31 cellular contexts compared by ENCODE assay signal in the genomic region with DNA sequence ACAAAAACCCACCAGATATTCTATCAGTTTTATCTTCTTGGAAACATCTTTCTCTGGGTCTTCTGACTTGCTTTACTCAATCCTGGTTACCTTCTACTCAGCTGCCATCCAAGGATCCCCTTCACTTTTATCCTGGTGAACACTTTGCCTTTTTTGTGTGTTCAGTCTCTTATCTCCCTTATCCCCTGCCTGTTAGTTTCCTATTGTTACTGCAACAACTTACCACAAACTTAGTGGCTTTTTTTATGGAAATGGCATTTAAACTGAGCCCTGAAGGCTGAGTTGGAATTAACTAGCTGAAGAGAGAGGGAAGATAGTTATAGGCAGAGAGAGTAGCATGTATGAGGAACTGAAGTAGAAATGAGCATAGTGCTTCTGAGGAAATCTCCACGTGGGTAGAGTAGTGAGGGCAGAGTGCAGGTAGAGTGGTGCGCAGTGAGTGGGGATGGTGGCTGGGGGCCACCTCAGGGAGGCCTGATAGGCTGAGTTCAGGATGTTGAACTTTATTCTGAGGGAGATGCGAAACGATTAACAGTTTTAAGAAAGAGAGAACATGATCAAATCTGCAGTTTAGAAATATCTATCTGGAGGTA.
"Had no signal": no experiment of that assay in that cellular context is flagged by ENCODE, and none has a peak within 500 bp of the region (broad histone marks: within the 10 kb centered on the region; RNA-seq: fewer than 3 reads in every experiment).

No MANE protein-coding gene starts in this region.

- ATAC-seq: effector memory CD8-positive, alpha-beta T cell; esophagus mucosa; mucosa of descending colon; natural killer cell treated with Interleukin-12 subunit alpha and Interleukin-12 subunit beta and Interleukin-15 and Interleukin-18, amount 100 ng/mL, for 72 hours; right lobe of liver; stimulated activated memory B cell treated with anti-CD40 and anti-IgM and Interleukin-4, amounts not matched to agents 10 μg/mL and 1 μg/mL and 100 μg/mL, for 72 hours; stimulated activated naive CD8-positive, alpha-beta T cell treated with anti-CD3 and anti-CD28 coated beads, Interleukin-15, amount 100 ng/mL, for 72 hours had no signal

- H3K4me1 ChIP-seq: ascending aorta, colonic mucosa, left ventricle myocardium inferior, uterus had no signal

- H3K36me3 ChIP-seq: cardiac muscle cell, colonic mucosa, uterus had no signal

- DNase-seq: activated CD4-positive, alpha-beta memory T cell treated with anti-CD3 and anti-CD28 coated beads, Interleukin-2, amount 10 ng/mL, durations not matched to agents 7 days and 5 days; activated CD4-positive, alpha-beta T cell treated with anti-CD3 and anti-CD28 coated beads for 1 hour; activated CD4-positive, alpha-beta T cell treated with anti-CD3 and anti-CD28 coated beads, Interleukin-2, amount 10 ng/mL, durations not matched to agents 7 days and 5 days; activated CD8-positive, alpha-beta memory T cell treated with anti-CD3 and anti-CD28 coated beads, Interleukin-2, amount 50 U/mL, for 48 hours; activated gamma-delta T cell; activated naive CD4-positive, alpha-beta T cell treated with anti-CD3 and anti-CD28 coated beads, Interleukin-2, amount 10 ng/mL, durations not matched to agents 7 days and 5 days; activated naive CD8-positive, alpha-beta T cell treated with anti-CD3 and anti-CD28 coated beads, Interleukin-2, amount 10 ng/mL, durations not matched to agents 7 days and 5 days; activated T-cell treated with anti-CD3 and anti-CD28 coated beads, Interleukin-2, amount 50 U/mL, for 24 hours; cerebellar nuclear complex; colonic mucosa; effector memory CD8-positive, alpha-beta T cell; foreskin fibroblast; head of caudate nucleus; hippocampal formation; left ventricle myocardium inferior; mucosa of descending colon; right lobe of liver; stimulated activated CD4-positive, alpha-beta T cell treated with anti-CD3 and anti-CD28 coated beads, Interleukin-12 subunit alpha, Interleukin-12 subunit beta, amount 100 ng/mL, for 4 hours; stimulated activated CD4-positive, alpha-beta T cell treated with anti-CD3 and anti-CD28 coated beads, Interleukin-4, amount 100 ng/mL, for 24 hours; stimulated activated CD8-positive, alpha-beta memory T cell treated with anti-CD3 and anti-CD28 coated beads, Interleukin-4, amount 100 ng/mL, for 48 hours; stimulated activated naive CD8-positive, alpha-beta T cell treated with anti-CD3 and anti-CD28 coated beads, Interleukin-15, amount 100 ng/mL, for 72 hours; substantia nigra; T-helper 1 cell; uterus had no signal

- H3K27me3 ChIP-seq: ascending aorta, cardiac muscle cell, colonic mucosa, neutrophil, right lobe of liver, uterus had no signal

- H3K9me3 ChIP-seq: ascending aorta, colonic mucosa, left ventricle myocardium inferior, mucosa of descending colon, neutrophil, right lobe of liver, uterus had no signal

- H3K4me3 ChIP-seq: ascending aorta, cardiac muscle cell, colonic mucosa, left ventricle myocardium inferior, lung, mucosa of descending colon, right lobe of liver, uterus had no signal

- H3K27ac ChIP-seq: ascending aorta, cardiac muscle cell, colonic mucosa, left ventricle myocardium inferior, neutrophil, right lobe of liver, uterus had no signal
